1 cellular context compared by ENCODE assay signal in genomic region chr12:110550981-110551380, GRCh38.
TF ChIP-seq lines count a peak whose summit lies in the region.

No MANE protein-coding gene starts in this region.

TF ChIP-seq in K562, 482 proteins besides CTCF, POLR2A, EP300 and RAD21:
- TF ChIP-seq CEBPG (CRISPR knock-in tag; IDR thresholded peaks at IDR 0.05) (no peak), CEBPG (tag; conservative IDR thresholded peaks at IDR 0.05 in 1 of 2, IDR thresholded peaks at IDR 0.05 in 1 of 2) (peak in 1 of 2 experiments; percentile 8; a peak in 1 of 4 replicates), CEBPB (tag; IDR thresholded peaks at IDR 0.05) (peak; percentile 53), SETDB1 (IDR thresholded peaks at IDR 0.05; ENCODE audit: low read length) (no peak)
